Comparison of ENCODE assay signal across 10 cellular contexts in genomic region chr20:32204485-32205115, GRCh38. TPM values are rescaled to one million over a fixed set of nuclear protein-coding genes. Genes with fewer than 3 reads are reported as not detected.
DNase-seq lines count a peak whose midpoint lies in the region; ATAC-seq and TF ChIP-seq lines count a peak whose summit lies in the region.
"Had no signal": no experiment of that assay in that cellular context is flagged by ENCODE, and none has a peak within 500 bp of the region (broad histone marks: within the 10 kb centered on the region; RNA-seq: fewer than 3 reads in every experiment).

No MANE protein-coding gene starts in this region.

- no peak overlapping the region for H2BK12ac ChIP-seq in H9 (ENCODE audit: insufficient read length, low read depth, low read length)

- H3K4me3 ChIP-seq in AG04450 (ENCODE audit: low read depth, low read length) (no peak overlapping the region), IMR-90 (ENCODE audit: insufficient read depth, low read depth, low read length) (no peak overlapping the region), foreskin fibroblast (ENCODE audit: low read depth in 1 of 2, low read length in 2 of 2) (no peak overlapping the region)

- no peak overlapping the region for H3K14ac ChIP-seq in IMR-90 (replicated peaks; ENCODE audit: low read depth, low read length)
- H3K14ac ChIP-seq in H9 (ENCODE audit: insufficient read depth, low read length): no peak overlapping the region

- H3K4me2 ChIP-seq in IMR-90 (ENCODE audit: low read depth, low read length) (no peak overlapping the region), H9 (ENCODE audit: insufficient read depth, insufficient read length, low read length) (no peak overlapping the region)

- H3K4ac ChIP-seq in IMR-90 (ENCODE audit: low read depth, low read length): no peak overlapping the region
- H3K4ac ChIP-seq in H9 (ENCODE audit: low read depth, low read length): no peak overlapping the region

- dilution Hi-C loops in IMR-90 (cut with HindIII; ENCODE audit: low sequenced_read_pairs, unreplicated experiment): no loop called here

- H2BK120ac ChIP-seq in IMR-90 (ENCODE audit: low read depth, low read length) (no peak overlapping the region), H9 (ENCODE audit: low read depth, low read length, poor library complexity, severe bottlenecking) (no peak overlapping the region)

- no peak overlapping the region for H2BK20ac ChIP-seq in IMR-90 (ENCODE audit: low read depth, low read length)
- no peak overlapping the region for H2BK20ac ChIP-seq in H9 (ENCODE audit: low read depth, low read length, poor library complexity, severe bottlenecking)

- no peak overlapping the region for H2AK5ac ChIP-seq in IMR-90 (ENCODE audit: low read depth, low read length)
- H2AK5ac ChIP-seq in H9 (ENCODE audit: insufficient read length, low read length): no peak overlapping the region

- H3K27ac ChIP-seq in AG04450 (ENCODE audit: low read depth, low read length): peak overlapping the region; percentile 31
- H3K27ac ChIP-seq in IMR-90 (ENCODE audit: insufficient read depth, low read length): no peak overlapping the region
- no peak overlapping the region for H3K27ac ChIP-seq in H9 (ENCODE audit: insufficient read length, low read depth, low read length)

- H4K91ac ChIP-seq in IMR-90 (ENCODE audit: insufficient read depth, low read depth, low read length) (no peak overlapping the region), H9 (ENCODE audit: insufficient read length, low read depth, low read length) (no peak overlapping the region)

- H2AFZ ChIP-seq in IMR-90 (replicated peaks; ENCODE audit: low read length, poor library complexity): no peak overlapping the region
- H2AFZ ChIP-seq in H9 (ENCODE audit: low read length): no peak overlapping the region

- H4K5ac ChIP-seq in IMR-90 (ENCODE audit: low read depth, low read length): no peak overlapping the region
- no peak overlapping the region for H4K5ac ChIP-seq in H9 (ENCODE audit: insufficient read length, low read depth, low read length)

- POLR2A ChIA-PET in AG04450 (lab: Yijun Ruan, JAX): interaction anchor here (1.0 kb wide), 1 partner anchor 95 kb away, joined by 3 read pairs; the partner anchor contains the start of gene TM9SF4
- POLR2A ChIA-PET in IMR-90 (lab: Charles Lee; ENCODE audit: unreplicated experiment): no interaction called here

- H3K36me3 ChIP-seq in IMR-90 (ENCODE audit: control insufficient read depth, insufficient read depth, low read length): peaks cover 19% of the 10 kb centered on the region

- H4K20me1 ChIP-seq in IMR-90 (ENCODE audit: insufficient read depth, low read length) (peaks cover 47% of the 10 kb centered on the region), H9 (ENCODE audit: control insufficient read depth, insufficient read depth, insufficient read length) (no peaks in the 10 kb centered on the region)

- no peak overlapping the region for H3K18ac ChIP-seq in IMR-90 (ENCODE audit: low read depth, low read length)
- H3K18ac ChIP-seq in H9 (ENCODE audit: insufficient read length, low read depth, low read length): no peak overlapping the region

- peaks cover 23% of the 10 kb centered on the region; the same call in 1 of the 2 replicates for H3K79me2 ChIP-seq in H9 (ENCODE audit: insufficient read depth, low read length)

- DNase-seq in AG04450 (ENCODE audit: low read depth, low spot score): no peak
- no peak for DNase-seq in IMR-90
- DNase-seq in chondrocyte (ENCODE audit: low spot score): no peak
- no peak for DNase-seq in nephron progenitor cell
- DNase-seq in foreskin fibroblast: no peak
- DNase-seq in H9: no peak
- DNase-seq: GOT3, naive B cell had no signal

- H3K4me1 Mint-ChIP-seq in chondrocyte (ENCODE audit: low read depth) (peaks cover 63% of the 10 kb centered on the region), nephron progenitor cell (peaks cover 70% of the 10 kb centered on the region), H9 (peaks cover 49 to 51% of the 10 kb centered on the region in 2 experiments)

- H3K9me3 ChIP-seq in AG04450 (ENCODE audit: control insufficient read depth, insufficient read depth, low read length): no peaks in the 10 kb centered on the region
- H3K9me3 ChIP-seq in IMR-90 (ENCODE audit: control insufficient read depth, insufficient read depth, low read length): no peaks in the 10 kb centered on the region
- H3K9me3 ChIP-seq in H9 (ENCODE audit: control insufficient read depth, low read depth, low read length): no peaks in the 10 kb centered on the region

- peaks cover 30% of the 10 kb centered on the region for H3K9me1 ChIP-seq in IMR-90 (ENCODE audit: insufficient read depth, low read length)

- no peak for ATAC-seq in IMR-90 (ENCODE audit: low read depth)
- ATAC-seq in GM21390 (IDR thresholded peaks at IDR 0.05; ENCODE audit: unreplicated experiment): no peak
- no peak for ATAC-seq in GM19351 (IDR thresholded peaks at IDR 0.05; ENCODE audit: unreplicated experiment)

- H3K23ac ChIP-seq in IMR-90 (ENCODE audit: low read depth, low read length) (peak overlapping the region; percentile 23; the same call in 1 of the 2 replicates), H9 (ENCODE audit: insufficient read length, low read depth, low read length) (no peak overlapping the region)

- H3K27ac Mint-ChIP-seq in chondrocyte (ENCODE audit: unreplicated experiment) (peak overlapping the region; percentile 93), nephron progenitor cell (peak overlapping the region; percentile 90), H9 (peak overlapping the region in 1 of 3 experiments; percentile 35; a peak in 3 of 7 replicates)

- H3K9ac ChIP-seq in IMR-90 (ENCODE audit: low read depth, low read length) (no peak overlapping the region), H9 (ENCODE audit: extremely low read depth, insufficient read length, low read length) (no peak overlapping the region)

- in situ Hi-C loops in IMR-90 (cut with MboI; ENCODE audit: low sequenced_read_pairs): no loop called here

- no peak overlapping the region for H4K8ac ChIP-seq in IMR-90 (ENCODE audit: low read depth in 2 of 2, low read length in 2 of 2)
- H4K8ac ChIP-seq in H9 (replicated peaks; ENCODE audit: insufficient read length, low read depth, low read length): no peak overlapping the region

- no CpG with 5 or more reads among the region's 2 CpGs for WGBS in IMR-90 (ENCODE audit: extremely low coverage in 2 of 2, insufficient read length in 1 of 2), 2 experiments
- WGBS in H9 (ENCODE audit: extremely low coverage, insufficient read length, low lambda C conversion rate): no CpG with 5 or more reads among the region's 2 CpGs

- TF ChIP-seq POLR2A in IMR-90 (IDR thresholded peaks at IDR 0.05; ENCODE audit: low read depth, low read length): no peak

- H3K56ac ChIP-seq in IMR-90 (ENCODE audit: extremely low read depth, insufficient read depth, low read length) (no peak overlapping the region), H9 (ENCODE audit: insufficient read length, low read depth, low read length) (no peak overlapping the region)

- H3K36me3 Mint-ChIP-seq in chondrocyte (ENCODE audit: low read depth) (peaks cover 8% of the 10 kb centered on the region), nephron progenitor cell (ENCODE audit: low read depth) (peaks cover 31% of the 10 kb centered on the region), H9 (ENCODE audit: insufficient read depth in 1 of 3, low read depth in 3 of 3) (peaks cover 16 to 42% (median 25%) of the 10 kb centered on the region in 3 experiments)

- TF ChIP-seq RAD21 in IMR-90 (IDR thresholded peaks at IDR 0.05; ENCODE audit: low read length): no peak

- peaks cover 10% of the 10 kb centered on the region for H3K23me2 ChIP-seq in H9 (ENCODE audit: insufficient read length, low read depth, low read length, poor library complexity, severe bottlenecking)

- H3K4me1 ChIP-seq in IMR-90 (ENCODE audit: control insufficient read depth, insufficient read depth, low read length): peaks cover 23% of the 10 kb centered on the region
- H3K4me1 ChIP-seq in H9 (ENCODE audit: insufficient read depth, low read length): no peaks in the 10 kb centered on the region

- BruUV-seq in IMR-90 (replicated peaks; lab: Mats Ljungman, UMichigan): no TSS peak

- H3K27me3 Mint-ChIP-seq in chondrocyte (ENCODE audit: low read depth) (no peaks in the 10 kb centered on the region), nephron progenitor cell (ENCODE audit: low read depth, poor library complexity) (peaks cover 2% of the 10 kb centered on the region), H9 (ENCODE audit: low read depth) (no peaks in the 10 kb centered on the region)
- H3K27me3 Mint-ChIP-seq: naive B cell had no signal

- H3K79me1 ChIP-seq in IMR-90 (ENCODE audit: low read depth in 1 of 2, low read length in 2 of 2) (peaks cover 67 to 92% of the 10 kb centered on the region in 2 experiments), H9 (ENCODE audit: insufficient read depth, low read depth, low read length, poor library complexity, severe bottlenecking) (peaks cover 9% of the 10 kb centered on the region)

- TF ChIP-seq CTCF in AG04450 (IDR thresholded peaks at IDR 0.05; ENCODE audit: low read depth, low read length) (no peak), IMR-90 (conservative IDR thresholded peaks at IDR 0.05; ENCODE audit: low read depth, low read length) (no peak), chondrocyte (IDR thresholded peaks at IDR 0.05) (no peak), nephron progenitor cell (IDR thresholded peaks at IDR 0.05) (no peak), foreskin fibroblast (IDR thresholded peaks at IDR 0.05; ENCODE audit: low read depth, low read length) (no peak), H9 (conservative IDR thresholded peaks at IDR 0.05) (no peak)

- intact Hi-C loops in IMR-90 (cut with micrococcal nuclease): loop anchor here (5.0 kb wide), 1 partner anchor 382 kb away; no protein-coding TSS in a partner anchor

- H2BK5ac ChIP-seq in IMR-90 (ENCODE audit: low read depth, low read length, poor library complexity, severe bottlenecking): no peak overlapping the region
- no peak overlapping the region for H2BK5ac ChIP-seq in H9 (ENCODE audit: insufficient read length, low read length)

- no peak overlapping the region for H3T11ph ChIP-seq in H9 (ENCODE audit: low read length)

- CTCF ChIA-PET in AG04450 (lab: Charles Lee) (no interaction called here), IMR-90 (lab: Yijun Ruan, JAX) (interaction anchor here (0.5 kb wide), 1 partner anchor 66 kb away, joined by 7 read pairs; no protein-coding TSS in a partner anchor)

- no peak overlapping the region for H2AK9ac ChIP-seq in IMR-90 (replicated peaks; ENCODE audit: low read depth, low read length, poor library complexity)

- H3K27me3 ChIP-seq in AG04450 (ENCODE audit: control insufficient read depth, insufficient read depth, low read length) (no peaks in the 10 kb centered on the region), IMR-90 (ENCODE audit: control insufficient read depth, insufficient read depth, low read length) (no peaks in the 10 kb centered on the region), H9 (ENCODE audit: insufficient read depth, low read length) (no peaks in the 10 kb centered on the region)

- H3K4me3 Mint-ChIP-seq in chondrocyte (ENCODE audit: unreplicated experiment): no peak overlapping the region
- H3K4me3 Mint-ChIP-seq in nephron progenitor cell: peak overlapping the region; percentile 100
- H3K4me3 Mint-ChIP-seq in H9: no peak overlapping the region

- no peak overlapping the region for H2BK15ac ChIP-seq in IMR-90 (ENCODE audit: low read depth, low read length)
- H2BK15ac ChIP-seq in H9 (ENCODE audit: low read depth, low read length): no peak overlapping the region

- H3K9me3 Mint-ChIP-seq in chondrocyte (ENCODE audit: low read depth) (no peaks in the 10 kb centered on the region), nephron progenitor cell (no peaks in the 10 kb centered on the region), H9 (no peaks in the 10 kb centered on the region; a peak in 1 of 5 replicates)
- H3K9me3 Mint-ChIP-seq: naive B cell had no signal

RNA-seq across cellular contexts. Expression of gene PLAGL2, which starts 2.9 kb away (rescaled TPM):
- polyA plus RNA-seq in AG04450 (2011; rRNA removed) (5.9 and 8.9 TPM in 2 replicates), IMR-90 (2012; rRNA removed) (7.5 and 7.7 TPM in 2 replicates)
- 10.1 and 12.8 TPM in 2 replicates for polyA minus RNA-seq in AG04450 (2011; rRNA and poly(A)+ RNA removed)
- total RNA-seq in IMR-90 (2012; rRNA removed) (2.9 and 3.1 TPM in 2 replicates), chondrocyte (9.1 to 16.9 TPM (median 16.4 TPM) in 3 replicates), H9 (2021) (42.8 and 44.4 TPM in 2 replicates)
- polyA plus RNA-seq in IMR-90 (2012; cell fraction: cytosol; rRNA removed): 3.8 and 4.2 TPM in 2 replicates
- polyA plus RNA-seq in IMR-90 (2012; cell fraction: nucleus; rRNA removed; ENCODE audit: low replicate concordance): 6.0 and 7.6 TPM in 2 replicates

RNA-seq across cellular contexts. Expression of gene POFUT1, which starts 3.1 kb away (rescaled TPM):
- 40.2 and 43.6 TPM in 2 replicates for polyA plus RNA-seq in AG04450 (2011; rRNA removed)
- polyA minus RNA-seq in AG04450 (2011; rRNA and poly(A)+ RNA removed): 32.3 and 36.1 TPM in 2 replicates
- 23.1 and 25.5 TPM in 2 replicates for total RNA-seq in IMR-90 (2012; rRNA removed)
- 35.4 and 41.1 TPM in 2 replicates for polyA plus RNA-seq in IMR-90 (2012; rRNA removed)
- polyA plus RNA-seq in IMR-90 (2012; cell fraction: cytosol; rRNA removed): 25.5 and 26.9 TPM in 2 replicates
- 17.8 and 18.6 TPM in 2 replicates for polyA plus RNA-seq in IMR-90 (2012; cell fraction: nucleus; rRNA removed; ENCODE audit: low replicate concordance)
- 61.6 to 68.3 TPM (median 66.4 TPM) in 3 replicates for total RNA-seq in chondrocyte
- total RNA-seq in H9 (2021): 39.0 and 41.2 TPM in 2 replicates
